Comparison of ENCODE assay signal across 2 cellular contexts in the genomic region with DNA sequence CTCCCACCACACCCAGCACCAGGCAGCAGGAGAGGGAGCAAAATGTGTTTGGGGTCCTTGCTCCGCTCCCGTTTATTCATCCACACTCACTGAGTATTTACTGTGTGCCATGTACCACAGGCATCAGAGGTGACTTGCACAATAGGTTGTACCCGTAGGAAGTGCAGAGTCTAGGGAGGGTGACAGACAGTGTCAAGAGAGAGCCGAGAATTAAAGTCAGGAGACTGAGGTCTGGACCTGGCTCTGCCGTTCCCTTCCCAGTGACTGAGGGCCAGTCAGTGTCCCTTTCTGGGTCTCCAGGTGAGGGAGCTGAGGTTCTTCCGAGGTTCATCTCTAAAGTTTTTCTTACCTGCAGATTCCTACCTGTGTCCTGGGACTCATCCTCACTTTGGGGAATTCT.
TF ChIP-seq lines count a peak whose summit lies in the region.

No MANE protein-coding gene starts in this region.

TF ChIP-seq in H1, 55 proteins besides CTCF, POLR2A, EP300 and RAD21:
- no peak for TF ChIP-seq SIX5 (IDR thresholded peaks at IDR 0.05; ENCODE audit: low read depth, low read length)
- TF ChIP-seq, protein P1, sequence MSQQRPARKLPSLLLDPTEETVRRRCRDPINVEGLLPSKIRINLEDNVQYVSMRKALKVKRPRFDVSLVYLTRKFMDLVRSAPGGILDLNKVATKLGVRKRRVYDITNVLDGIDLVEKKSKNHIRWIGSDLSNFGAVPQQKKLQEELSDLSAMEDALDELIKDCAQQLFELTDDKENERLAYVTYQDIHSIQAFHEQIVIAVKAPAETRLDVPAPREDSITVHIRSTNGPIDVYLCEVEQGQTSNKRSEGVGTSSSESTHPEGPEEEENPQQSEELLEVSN (IDR thresholded peaks at IDR 0.05), result no peak

TF ChIP-seq in liver, 16 proteins besides CTCF, POLR2A, EP300 and RAD21:
- peak; percentile 75 for TF ChIP-seq SP1 (IDR thresholded peaks at IDR 0.05)
- no peak for TF ChIP-seq FOXA1 (IDR thresholded peaks at IDR 0.05)
- no peak for TF ChIP-seq YY1 (IDR thresholded peaks at IDR 0.05)
- peak; percentile 11 for TF ChIP-seq FOXA2 (IDR thresholded peaks at IDR 0.05)
- peak; percentile 63 to 87 for TF ChIP-seq RXRA (IDR thresholded peaks at IDR 0.05)
- TF ChIP-seq, protein P2, sequence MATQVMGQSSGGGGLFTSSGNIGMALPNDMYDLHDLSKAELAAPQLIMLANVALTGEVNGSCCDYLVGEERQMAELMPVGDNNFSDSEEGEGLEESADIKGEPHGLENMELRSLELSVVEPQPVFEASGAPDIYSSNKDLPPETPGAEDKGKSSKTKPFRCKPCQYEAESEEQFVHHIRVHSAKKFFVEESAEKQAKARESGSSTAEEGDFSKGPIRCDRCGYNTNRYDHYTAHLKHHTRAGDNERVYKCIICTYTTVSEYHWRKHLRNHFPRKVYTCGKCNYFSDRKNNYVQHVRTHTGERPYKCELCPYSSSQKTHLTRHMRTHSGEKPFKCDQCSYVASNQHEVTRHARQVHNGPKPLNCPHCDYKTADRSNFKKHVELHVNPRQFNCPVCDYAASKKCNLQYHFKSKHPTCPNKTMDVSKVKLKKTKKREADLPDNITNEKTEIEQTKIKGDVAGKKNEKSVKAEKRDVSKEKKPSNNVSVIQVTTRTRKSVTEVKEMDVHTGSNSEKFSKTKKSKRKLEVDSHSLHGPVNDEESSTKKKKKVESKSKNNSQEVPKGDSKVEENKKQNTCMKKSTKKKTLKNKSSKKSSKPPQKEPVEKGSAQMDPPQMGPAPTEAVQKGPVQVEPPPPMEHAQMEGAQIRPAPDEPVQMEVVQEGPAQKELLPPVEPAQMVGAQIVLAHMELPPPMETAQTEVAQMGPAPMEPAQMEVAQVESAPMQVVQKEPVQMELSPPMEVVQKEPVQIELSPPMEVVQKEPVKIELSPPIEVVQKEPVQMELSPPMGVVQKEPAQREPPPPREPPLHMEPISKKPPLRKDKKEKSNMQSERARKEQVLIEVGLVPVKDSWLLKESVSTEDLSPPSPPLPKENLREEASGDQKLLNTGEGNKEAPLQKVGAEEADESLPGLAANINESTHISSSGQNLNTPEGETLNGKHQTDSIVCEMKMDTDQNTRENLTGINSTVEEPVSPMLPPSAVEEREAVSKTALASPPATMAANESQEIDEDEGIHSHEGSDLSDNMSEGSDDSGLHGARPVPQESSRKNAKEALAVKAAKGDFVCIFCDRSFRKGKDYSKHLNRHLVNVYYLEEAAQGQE (IDR thresholded peaks at IDR 0.05), result peak; percentile 58
- TF ChIP-seq HNF4A (conservative IDR thresholded peaks at IDR 0.05), result peak; percentile 78 to 85
- TF ChIP-seq, protein P3, sequence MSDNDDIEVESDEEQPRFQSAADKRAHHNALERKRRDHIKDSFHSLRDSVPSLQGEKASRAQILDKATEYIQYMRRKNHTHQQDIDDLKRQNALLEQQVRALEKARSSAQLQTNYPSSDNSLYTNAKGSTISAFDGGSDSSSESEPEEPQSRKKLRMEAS (IDR thresholded peaks at IDR 0.05), result no peak
- TF ChIP-seq NR2F2 (IDR thresholded peaks at IDR 0.05), result no peak
